In genomic region chr2:10043256-10043905, GRCh38 we compare ENCODE assay signal across 1 cellular context.
A peak's percentile ranks its signal among the peaks of the same experiment; 100 is the strongest.
TF ChIP-seq lines count a peak whose summit lies in the region.

Gene KLF11, plus strand, starts transcription at chr2:10043550. Its CDS starts 167 bp downstream, at chr2:10043717.

TF ChIP-seq in K562, 482 proteins besides CTCF, POLR2A, EP300 and RAD21 (continued from another document and continues in another):
- TF ChIP-seq, protein P1, sequence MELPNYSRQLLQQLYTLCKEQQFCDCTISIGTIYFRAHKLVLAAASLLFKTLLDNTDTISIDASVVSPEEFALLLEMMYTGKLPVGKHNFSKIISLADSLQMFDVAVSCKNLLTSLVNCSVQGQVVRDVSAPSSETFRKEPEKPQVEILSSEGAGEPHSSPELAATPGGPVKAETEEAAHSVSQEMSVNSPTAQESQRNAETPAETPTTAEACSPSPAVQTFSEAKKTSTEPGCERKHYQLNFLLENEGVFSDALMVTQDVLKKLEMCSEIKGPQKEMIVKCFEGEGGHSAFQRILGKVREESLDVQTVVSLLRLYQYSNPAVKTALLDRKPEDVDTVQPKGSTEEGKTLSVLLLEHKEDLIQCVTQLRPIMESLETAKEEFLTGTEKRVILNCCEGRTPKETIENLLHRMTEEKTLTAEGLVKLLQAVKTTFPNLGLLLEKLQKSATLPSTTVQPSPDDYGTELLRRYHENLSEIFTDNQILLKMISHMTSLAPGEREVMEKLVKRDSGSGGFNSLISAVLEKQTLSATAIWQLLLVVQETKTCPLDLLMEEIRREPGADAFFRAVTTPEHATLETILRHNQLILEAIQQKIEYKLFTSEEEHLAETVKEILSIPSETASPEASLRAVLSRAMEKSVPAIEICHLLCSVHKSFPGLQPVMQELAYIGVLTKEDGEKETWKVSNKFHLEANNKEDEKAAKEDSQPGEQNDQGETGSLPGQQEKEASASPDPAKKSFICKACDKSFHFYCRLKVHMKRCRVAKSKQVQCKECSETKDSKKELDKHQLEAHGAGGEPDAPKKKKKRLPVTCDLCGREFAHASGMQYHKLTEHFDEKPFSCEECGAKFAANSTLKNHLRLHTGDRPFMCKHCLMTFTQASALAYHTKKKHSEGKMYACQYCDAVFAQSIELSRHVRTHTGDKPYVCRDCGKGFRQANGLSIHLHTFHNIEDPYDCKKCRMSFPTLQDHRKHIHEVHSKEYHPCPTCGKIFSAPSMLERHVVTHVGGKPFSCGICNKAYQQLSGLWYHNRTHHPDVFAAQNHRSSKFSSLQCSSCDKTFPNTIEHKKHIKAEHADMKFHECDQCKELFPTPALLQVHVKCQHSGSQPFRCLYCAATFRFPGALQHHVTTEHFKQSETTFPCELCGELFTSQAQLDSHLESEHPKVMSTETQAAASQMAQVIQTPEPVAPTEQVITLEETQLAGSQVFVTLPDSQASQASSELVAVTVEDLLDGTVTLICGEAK (IDR thresholded peaks at IDR 0.05): no peak
- TF ChIP-seq, protein P1 (CRISPR knock-in tag; IDR thresholded peaks at IDR 0.05): peak; percentile 17; the same call in 1 of the 2 replicates
- no peak for TF ChIP-seq GABPB2 (CRISPR knock-in tag; conservative IDR thresholded peaks at IDR 0.05)
- TF ChIP-seq TRIM28 (IDR thresholded peaks at IDR 0.05): no peak
- no peak for TF ChIP-seq NCOA2 (IDR thresholded peaks at IDR 0.05; ENCODE audit: partially characterized antibody in 2 of 2)
- TF ChIP-seq, protein P2, sequence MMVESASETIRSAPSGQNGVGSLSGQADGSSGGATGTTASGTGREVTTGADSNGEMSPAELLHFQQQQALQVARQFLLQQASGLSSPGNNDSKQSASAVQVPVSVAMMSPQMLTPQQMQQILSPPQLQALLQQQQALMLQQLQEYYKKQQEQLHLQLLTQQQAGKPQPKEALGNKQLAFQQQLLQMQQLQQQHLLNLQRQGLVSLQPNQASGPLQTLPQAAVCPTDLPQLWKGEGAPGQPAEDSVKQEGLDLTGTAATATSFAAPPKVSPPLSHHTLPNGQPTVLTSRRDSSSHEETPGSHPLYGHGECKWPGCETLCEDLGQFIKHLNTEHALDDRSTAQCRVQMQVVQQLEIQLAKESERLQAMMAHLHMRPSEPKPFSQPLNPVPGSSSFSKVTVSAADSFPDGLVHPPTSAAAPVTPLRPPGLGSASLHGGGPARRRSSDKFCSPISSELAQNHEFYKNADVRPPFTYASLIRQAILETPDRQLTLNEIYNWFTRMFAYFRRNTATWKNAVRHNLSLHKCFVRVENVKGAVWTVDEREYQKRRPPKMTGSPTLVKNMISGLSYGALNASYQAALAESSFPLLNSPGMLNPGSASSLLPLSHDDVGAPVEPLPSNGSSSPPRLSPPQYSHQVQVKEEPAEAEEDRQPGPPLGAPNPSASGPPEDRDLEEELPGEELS (CRISPR knock-in tag; IDR thresholded peaks at IDR 0.05; ENCODE audit: borderline replicate concordance): peak; percentile 87; the same call in 1 of the 2 replicates
- no peak for TF ChIP-seq SRSF9 (IDR thresholded peaks at IDR 0.05; ENCODE audit: borderline replicate concordance, low read depth, low read length)
- no peak for TF ChIP-seq RBM14 (IDR thresholded peaks at IDR 0.05; ENCODE audit: borderline replicate concordance, insufficient read depth, low read depth, low read length)
- TF ChIP-seq PHTF2 (CRISPR knock-in tag; IDR thresholded peaks at IDR 0.05): no peak
- TF ChIP-seq MCM2 (IDR thresholded peaks at IDR 0.05; ENCODE audit: low read depth): no peak
- peak; percentile 98 for TF ChIP-seq BHLHE40 (IDR thresholded peaks at IDR 0.05; ENCODE audit: low read length)
- no peak for TF ChIP-seq GTF2E2 (tag; IDR thresholded peaks at IDR 0.05)
- peak; percentile 64; the same call in 1 of the 2 replicates for TF ChIP-seq CREM (IDR thresholded peaks at IDR 0.05; ENCODE audit: low read depth)
- peak; percentile 61 to 89; a peak in 3 of 4 replicates for TF ChIP-seq NONO (IDR thresholded peaks at IDR 0.05; ENCODE audit: low read depth in 2 of 2, low read length in 1 of 2)
- TF ChIP-seq ZNF354B (CRISPR knock-in tag; IDR thresholded peaks at IDR 0.05): no peak
- no peak for TF ChIP-seq RFX7 (CRISPR knock-in tag; IDR thresholded peaks at IDR 0.05)
- no peak for TF ChIP-seq AFF1 (IDR thresholded peaks at IDR 0.05; ENCODE audit: low read depth in 1 of 2, partially characterized antibody in 2 of 2)
- TF ChIP-seq USF2 (CRISPR knock-in tag; IDR thresholded peaks at IDR 0.05): peak; percentile 82
- no peak for TF ChIP-seq SMAD3 (CRISPR knock-in tag; conservative IDR thresholded peaks at IDR 0.05)
- no peak for TF ChIP-seq ZNF174 (CRISPR knock-in tag; IDR thresholded peaks at IDR 0.05)
- no peak; the same call in 1 of the 2 replicates for TF ChIP-seq ZBTB7A (IDR thresholded peaks at IDR 0.05; ENCODE audit: borderline replicate concordance, control insufficient read depth, low read depth, low read length)
- no peak for TF ChIP-seq RBM15 (IDR thresholded peaks at IDR 0.05; ENCODE audit: insufficient read depth, low read length)
- TF ChIP-seq ADNP (tag; IDR thresholded peaks at IDR 0.05): no peak
- TF ChIP-seq MGA (IDR thresholded peaks at IDR 0.05): no peak; the same call in 1 of the 2 replicates
- TF ChIP-seq NR1H2 (CRISPR knock-in tag; IDR thresholded peaks at IDR 0.05): no peak
